Comparison of ENCODE assay signal across 8 cellular contexts in the genomic region with DNA sequence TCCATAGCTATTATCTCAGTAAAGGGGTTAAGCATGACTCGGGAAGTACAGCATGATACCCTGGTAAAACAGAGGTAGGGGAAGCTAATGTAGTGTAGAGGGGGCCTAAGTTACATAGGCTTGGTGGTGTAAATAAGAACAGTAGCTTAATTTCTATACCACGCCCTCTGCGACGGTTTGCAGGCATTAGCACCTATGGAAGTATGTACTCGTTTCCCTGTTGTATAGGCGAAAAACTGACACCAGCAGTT. TPM values are rescaled to one million over a fixed set of nuclear protein-coding genes. Genes with fewer than 3 reads are reported as not detected.
DNase-seq lines count a peak whose midpoint lies in the region; ATAC-seq and TF ChIP-seq lines count a peak whose summit lies in the region.

No MANE protein-coding gene starts in this region.

- H4K91ac ChIP-seq in trophoblast cell (ENCODE audit: low read depth, low read length): peak overlapping the region; percentile 59

- H3K27ac Mint-ChIP-seq in endothelial cell (ENCODE audit: unreplicated experiment): peak overlapping the region; percentile 94

- H3K4me1 ChIP-seq in trophoblast cell (ENCODE audit: control insufficient read depth in 1 of 2, insufficient read depth in 2 of 2, low read length in 2 of 2): peaks cover 3 to 8% of the 10 kb centered on the region in 2 experiments

- no peak overlapping the region for H3K14ac ChIP-seq in trophoblast cell (ENCODE audit: low read length)

- peaks cover 34% of the 10 kb centered on the region for H3K4me1 Mint-ChIP-seq in endothelial cell (ENCODE audit: unreplicated experiment)

- H2BK12ac ChIP-seq in trophoblast cell (ENCODE audit: low read length): no peak overlapping the region

- H3K23ac ChIP-seq in trophoblast cell (ENCODE audit: low read length): no peak overlapping the region

- WGBS in trophoblast cell (ENCODE audit: extremely low coverage, insufficient coverage, insufficient read length): no CpG with 5 or more reads among the region's 6 CpGs

- H2BK120ac ChIP-seq in trophoblast cell (ENCODE audit: insufficient read depth, low read length, poor library complexity): no peak overlapping the region

- H3K36me3 ChIP-seq in trophoblast cell (ENCODE audit: control insufficient read depth in 1 of 2, insufficient read depth in 2 of 2, low read length in 2 of 2): peaks cover 25 to 28% of the 10 kb centered on the region in 2 experiments

- no peak overlapping the region for H2BK5ac ChIP-seq in trophoblast cell (ENCODE audit: low read depth, low read length, poor library complexity)

- peak overlapping the region; percentile 61 for H4K12ac ChIP-seq in trophoblast cell (ENCODE audit: low read depth, low read length)

- peak; percentile 17 for ATAC-seq in GM18861 (IDR thresholded peaks at IDR 0.05; ENCODE audit: unreplicated experiment)
- no peak for ATAC-seq in GM19035 (IDR thresholded peaks at IDR 0.05; ENCODE audit: unreplicated experiment)

- H3K27me3 ChIP-seq in trophoblast cell (ENCODE audit: insufficient read depth, low read length): no peaks in the 10 kb centered on the region

- DNase-seq in NCI-H526 treated with DMSO at 0.1 percent for 48 hours (lab: John Stamatoyannopoulos, UW): peak; percentile 71
- DNase-seq in endothelial cell (ENCODE audit: low spot score): no peak
- DNase-seq in trophoblast cell: no peak
- DNase-seq in activated CD4-positive, alpha-beta T cell treated with anti-CD3 and anti-CD28 coated beads, Interleukin-2, amount 50 U/mL, for 48 hours: no peak
- DNase-seq in HK-2 (ENCODE audit: unreplicated experiment): no peak
- DNase-seq in DMS153 treated with DMSO at 0.1 percent for 48 hours (lab: John Stamatoyannopoulos, UW; ENCODE audit: unreplicated experiment): no peak

- H3K4me3 Mint-ChIP-seq in endothelial cell (ENCODE audit: unreplicated experiment): peak overlapping the region; percentile 88

- peak overlapping the region; percentile 72 for H3K4me3 ChIP-seq in trophoblast cell (ENCODE audit: low read depth, low read length)

- H3K79me2 ChIP-seq in trophoblast cell (ENCODE audit: control insufficient read depth, insufficient read depth, low read length, poor library complexity): peaks cover 6% of the 10 kb centered on the region

- no peaks in the 10 kb centered on the region for H3K9me3 ChIP-seq in trophoblast cell (ENCODE audit: insufficient read depth, low read depth, low read length)

- H3K36me3 Mint-ChIP-seq in endothelial cell (ENCODE audit: low read depth, unreplicated experiment): peaks cover 20% of the 10 kb centered on the region

- H3K18ac ChIP-seq in trophoblast cell (ENCODE audit: low read length): no peak overlapping the region

- H4K8ac ChIP-seq in trophoblast cell (ENCODE audit: low read depth, low read length): peak overlapping the region; percentile 94

- peak overlapping the region; percentile 80 for H3K9ac ChIP-seq in trophoblast cell (ENCODE audit: low read length)

- no peak for TF ChIP-seq CTCF in endothelial cell (IDR thresholded peaks at IDR 0.05; ENCODE audit: unreplicated experiment)

- H3K79me1 ChIP-seq in trophoblast cell (ENCODE audit: low read length): peaks cover 6% of the 10 kb centered on the region

- H2AK5ac ChIP-seq in trophoblast cell (ENCODE audit: low read length): no peak overlapping the region

- no peaks in the 10 kb centered on the region for H3K9me3 Mint-ChIP-seq in endothelial cell (ENCODE audit: unreplicated experiment)

- peak overlapping the region; percentile 93 for H3K4me2 ChIP-seq in trophoblast cell (ENCODE audit: low read length)

- no peak overlapping the region for H3K4ac ChIP-seq in trophoblast cell (ENCODE audit: low read depth, low read length)

- peaks cover 6% of the 10 kb centered on the region for H3K27me3 Mint-ChIP-seq in endothelial cell (ENCODE audit: unreplicated experiment)

- H3K27ac ChIP-seq in trophoblast cell (ENCODE audit: low read depth, low read length): no peak overlapping the region

- no peak overlapping the region for H2AFZ ChIP-seq in trophoblast cell (ENCODE audit: insufficient read depth, low read length, poor library complexity)

RNA-seq across cellular contexts. Expression of a gene that starts 0.5 kb away (rescaled TPM):
- total RNA-seq in endothelial cell (ENCODE audit: unreplicated experiment): 190 TPM
- polyA plus RNA-seq in trophoblast cell (2013): 46.9 and 47.2 TPM in 2 replicates

RNA-seq across cellular contexts. Expression of a gene that starts 10.2 kb away (rescaled TPM):
- 18.6 TPM for total RNA-seq in endothelial cell (ENCODE audit: unreplicated experiment)
- 16.5 and 16.8 TPM in 2 replicates for polyA plus RNA-seq in trophoblast cell (2013)

RNA-seq across cellular contexts. Expression of a gene that starts 11.6 kb away (rescaled TPM):
- not detected for total RNA-seq in endothelial cell (ENCODE audit: unreplicated experiment)
- not detected in 2 replicates for polyA plus RNA-seq in trophoblast cell (2013)

RNA-seq across cellular contexts. Expression of a gene that starts 18.7 kb away (rescaled TPM):
- 13.1 TPM for total RNA-seq in endothelial cell (ENCODE audit: unreplicated experiment)
- 14.7 and 15.2 TPM in 2 replicates for polyA plus RNA-seq in trophoblast cell (2013)

RNA-seq across cellular contexts. Expression of a gene that starts 28.1 kb away (rescaled TPM):
- 1.3 TPM for total RNA-seq in endothelial cell (ENCODE audit: unreplicated experiment)
- polyA plus RNA-seq in trophoblast cell (2013): 0.06 TPM in 1 of 2 replicates, not detected in the other
